ENCODE assay signal across 21 cellular contexts in the genomic region with DNA sequence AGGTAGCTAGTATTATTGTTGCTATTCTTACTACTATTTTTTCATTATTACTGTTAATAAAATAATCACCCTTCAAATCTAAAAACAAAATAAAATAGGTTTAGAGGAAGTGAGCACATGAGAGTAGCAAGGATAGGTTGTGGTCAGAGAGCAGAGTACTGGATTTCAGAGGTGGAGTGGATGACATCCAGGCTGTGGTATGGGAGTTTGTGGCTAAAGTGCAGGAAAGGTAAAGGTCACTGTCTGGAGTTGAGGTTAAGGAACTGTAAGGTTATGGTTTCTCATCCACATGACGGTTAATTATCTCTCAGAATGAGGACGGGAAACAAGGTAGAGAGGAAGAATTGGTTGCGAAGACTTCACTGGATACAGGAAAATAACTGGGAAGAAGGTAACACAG.
"Had no signal": no experiment of that assay in that cellular context is flagged by ENCODE, and none has a peak within 500 bp of the region (broad histone marks: within the 10 kb centered on the region; RNA-seq: fewer than 3 reads in every experiment).

No MANE protein-coding gene starts in this region.

- H3K27me3 ChIP-seq: heart right ventricle, tibial nerve had no signal

- H3K4me1 ChIP-seq: lower lobe of right lung, parathyroid adenoma, tibial nerve had no signal

- H3K4me3 Mint-ChIP-seq: activated CD4-positive, alpha-beta memory T cell treated with anti-CD3 and anti-CD28 coated beads, Interleukin-2, amount 10 ng/mL, durations not matched to agents 7 days and 5 days; activated CD4-positive, alpha-beta T cell treated with anti-CD3 and anti-CD28 coated beads, Interleukin-2, amount 10 ng/mL, durations not matched to agents 24 days and 14 days; activated naive CD8-positive, alpha-beta T cell; activated T-helper 1 cell treated with anti-CD3 and anti-CD28 coated beads, Interleukin-12 subunit alpha, Interleukin-12 subunit beta, Interleukin-2, Interleukin-4 antibody, amounts not matched to agents 30 ng/mL and 10 ng/mL and 1 ng/mL, durations not matched to agents 14 hours and 24 hours and 36 hours; naive B cell; T-helper 1 cell treated with Interleukin-12 subunit alpha and Interleukin-12 subunit beta and Interleukin-4 antibody, amounts not matched to agents 30 μg/mL and 1 μg/mL, for 36 hours had no signal

- DNase-seq: activated CD4-positive, alpha-beta memory T cell treated with anti-CD3 and anti-CD28 coated beads, Interleukin-2, amount 10 ng/mL, durations not matched to agents 7 days and 5 days; activated CD4-positive, alpha-beta T cell treated with anti-CD3 and anti-CD28 coated beads, Interleukin-2, amount 10 ng/mL, durations not matched to agents 24 days and 14 days; activated gamma-delta T cell treated with Interleukin-2 at 50 U/mL for 16 hours; central memory CD4-positive, alpha-beta T cell; effector memory CD4-positive, alpha-beta T cell; heart right ventricle; lower lobe of right lung; mesendoderm; naive B cell; nucleus accumbens; right cardiac atrium; stimulated activated CD4-positive, alpha-beta T cell treated with anti-CD3 and anti-CD28 coated beads, Interleukin-4, amount 100 ng/mL, for 24 hours; stimulated activated naive CD8-positive, alpha-beta T cell treated with anti-CD3 and anti-CD28 coated beads, Interleukin-15, Interleukin-2, amounts not matched to agents 100 U/mL and 50 U/mL, for 24 hours had no signal

- H3K9me3 ChIP-seq: heart right ventricle, lower lobe of right lung, tibial nerve had no signal

- H3K4me3 ChIP-seq: heart right ventricle, lower lobe of right lung, tibial nerve had no signal

- ATAC-seq: activated CD4-positive, CD25-positive, alpha-beta regulatory T cell treated with anti-CD3 and anti-CD28 coated beads, Interleukin-2, amount 50 U/mL, for 24 hours; heart right ventricle; left lobe of liver; lower lobe of right lung; right cardiac atrium; stimulated activated naive CD8-positive, alpha-beta T cell treated with anti-CD3 and anti-CD28 coated beads, Interleukin-15, Interleukin-2, amounts not matched to agents 100 U/mL and 50 U/mL, for 24 hours had no signal

- H3K27me3 Mint-ChIP-seq: activated CD4-positive, alpha-beta memory T cell treated with anti-CD3 and anti-CD28 coated beads, Interleukin-2, amount 10 ng/mL, durations not matched to agents 7 days and 5 days; activated CD4-positive, alpha-beta T cell treated with anti-CD3 and anti-CD28 coated beads, Interleukin-2, amount 10 ng/mL, durations not matched to agents 24 days and 14 days; activated naive CD8-positive, alpha-beta T cell had no signal

- H3K4me1 Mint-ChIP-seq: activated CD4-positive, alpha-beta memory T cell treated with anti-CD3 and anti-CD28 coated beads, Interleukin-2, amount 10 ng/mL, durations not matched to agents 7 days and 5 days; activated CD4-positive, alpha-beta T cell treated with anti-CD3 and anti-CD28 coated beads, Interleukin-2, amount 10 ng/mL, durations not matched to agents 24 days and 14 days had no signal

- H3K27ac ChIP-seq: heart right ventricle, lower lobe of right lung, parathyroid adenoma, tibial nerve, VCaP had no signal

- H3K9me3 Mint-ChIP-seq: activated CD4-positive, alpha-beta memory T cell treated with anti-CD3 and anti-CD28 coated beads, Interleukin-2, amount 10 ng/mL, durations not matched to agents 7 days and 5 days; activated CD4-positive, alpha-beta T cell treated with anti-CD3 and anti-CD28 coated beads, Interleukin-2, amount 10 ng/mL, durations not matched to agents 24 days and 14 days; activated T-helper 1 cell treated with anti-CD3 and anti-CD28 coated beads, Interleukin-12 subunit alpha, Interleukin-12 subunit beta, Interleukin-2, Interleukin-4 antibody, amounts not matched to agents 30 ng/mL and 10 ng/mL and 1 ng/mL, durations not matched to agents 14 hours and 24 hours and 36 hours; naive B cell; T-helper 1 cell treated with Interleukin-12 subunit alpha and Interleukin-12 subunit beta and Interleukin-4 antibody, amounts not matched to agents 30 μg/mL and 1 μg/mL, for 36 hours had no signal

- H3K27ac Mint-ChIP-seq: activated CD4-positive, alpha-beta memory T cell treated with anti-CD3 and anti-CD28 coated beads, Interleukin-2, amount 10 ng/mL, durations not matched to agents 7 days and 5 days; activated CD4-positive, alpha-beta T cell treated with anti-CD3 and anti-CD28 coated beads, Interleukin-2, amount 10 ng/mL, durations not matched to agents 24 days and 14 days; activated naive CD8-positive, alpha-beta T cell; activated T-helper 1 cell treated with anti-CD3 and anti-CD28 coated beads, Interleukin-12 subunit alpha, Interleukin-12 subunit beta, Interleukin-2, Interleukin-4 antibody, amounts not matched to agents 30 ng/mL and 10 ng/mL and 1 ng/mL, durations not matched to agents 14 hours and 24 hours and 36 hours; T-helper 1 cell treated with Interleukin-12 subunit alpha and Interleukin-12 subunit beta and Interleukin-4 antibody, amounts not matched to agents 30 μg/mL and 1 μg/mL, for 36 hours had no signal
